18 cellular contexts compared by ENCODE assay signal in genomic region chr17:49571764-49572163, GRCh38. TPM values are rescaled to one million over a fixed set of nuclear protein-coding genes. Genes with fewer than 3 reads are reported as not detected.
"Had no signal": no experiment of that assay in that cellular context is flagged by ENCODE, and none has a peak within 500 bp of the region (broad histone marks: within the 10 kb centered on the region; RNA-seq: fewer than 3 reads in every experiment).

No MANE protein-coding gene starts in this region.

- FAIRE-seq: bronchial epithelial cell, colon, endometrium, islet of Langerhans, small intestine, TTC549, urothelium cell line had no signal

- H3K27ac Mint-ChIP-seq: activated CD8-positive, alpha-beta T cell treated with anti-CD3 and anti-CD28 coated beads, Interleukin-2, amount 10 ng/mL, durations not matched to agents 7 days and 5 days; WTC11 had no signal

- H3K4me3 Mint-ChIP-seq: activated CD8-positive, alpha-beta T cell treated with anti-CD3 and anti-CD28 coated beads, Interleukin-2, amount 10 ng/mL, durations not matched to agents 7 days and 5 days; WTC11 had no signal

- H3K27ac ChIP-seq: prostate gland had no signal

- H3K9me3 ChIP-seq: prostate gland, stomach had no signal

- H3K36me3 ChIP-seq: prostate gland, stomach had no signal

- H3K36me3 Mint-ChIP-seq: WTC11 had no signal

- H3K9me3 Mint-ChIP-seq: WTC11 had no signal

- H3K4me3 ChIP-seq: prostate gland, stomach had no signal

- DNase-seq: activated CD4-positive, alpha-beta T cell treated with anti-CD3 and anti-CD28 coated beads for 48 hours; activated CD8-positive, alpha-beta memory T cell treated with anti-CD3 and anti-CD28 coated beads, Interleukin-2, amount 50 U/mL, for 4 hours; activated CD8-positive, alpha-beta T cell treated with anti-CD3 and anti-CD28 coated beads, Interleukin-2, amount 10 ng/mL, durations not matched to agents 7 days and 5 days; activated T-cell treated with anti-CD3 and anti-CD28 coated beads, Interleukin-2, amount 50 U/mL, for 48 hours; left colon; nucleus accumbens; small intestine; stomach had no signal

- H3K4me1 ChIP-seq: prostate gland had no signal

- ATAC-seq: activated CD8-positive, alpha-beta T cell treated with anti-CD3 and anti-CD28 coated beads, Interleukin-2, amount 10 ng/mL, durations not matched to agents 7 days and 5 days; left colon; right cardiac atrium; WTC11 had no signal

RNA-seq across cellular contexts. Expression of gene NXPH3, which starts 3.9 kb away (rescaled TPM):
- total RNA-seq: activated CD8-positive, alpha-beta T cell treated with anti-CD3 and anti-CD28 coated beads, Interleukin-2, amount 10 ng/mL, durations not matched to agents 7 days and 5 days; bronchial epithelial cell; T-helper 1 cell treated with Interleukin-12 subunit alpha and Interleukin-12 subunit beta and Interleukin-4 antibody, amounts not matched to agents 30 ng/mL and 1 ng/mL, for 36 hours had no signal
